In genomic region chr1:59917785-59918180, GRCh38 we compare ENCODE assay signal across 16 cellular contexts. TPM values are rescaled to one million over a fixed set of nuclear protein-coding genes. Genes with fewer than 3 reads are reported as not detected.
DNase-seq lines count a peak whose midpoint lies in the region; ATAC-seq and TF ChIP-seq lines count a peak whose summit lies in the region.
"Had no signal": no experiment of that assay in that cellular context is flagged by ENCODE, and none has a peak within 500 bp of the region (broad histone marks: within the 10 kb centered on the region; RNA-seq: fewer than 3 reads in every experiment).

No MANE protein-coding gene starts in this region.

- no peak for TF ChIP-seq CTCF in left ventricle myocardium inferior (IDR thresholded peaks at IDR 0.05; ENCODE audit: borderline replicate concordance)

- H2BK5ac ChIP-seq in neuronal stem cell (ENCODE audit: low read length) = no peak overlapping the region

- H3K4ac ChIP-seq in neuronal stem cell (ENCODE audit: low read length) = no peak overlapping the region

- H3K4me1 ChIP-seq in left ventricle myocardium inferior (peaks cover 64% of the 10 kb centered on the region), neuronal stem cell (ENCODE audit: control insufficient read depth in 2 of 2, insufficient read depth in 1 of 2, low read depth in 1 of 2, low read length in 2 of 2) (no peaks in the 10 kb centered on the region)

- intact Hi-C loops in left ventricle myocardium inferior (cut with micrococcal nuclease) = no loop called here
- intact Hi-C loops in left cardiac atrium (cut with DNase I) = no loop called here

- peak overlapping the region; percentile 80 for H3K27ac ChIP-seq in left ventricle myocardium inferior (replicated peaks)
- peak overlapping the region; percentile 100 for H3K27ac ChIP-seq in caudate nucleus (ENCODE audit: low read depth, low read length)
- peak overlapping the region; percentile 96 for H3K27ac ChIP-seq in layer of hippocampus (ENCODE audit: low read depth, low read length)
- peak overlapping the region; percentile 100 for H3K27ac ChIP-seq in temporal lobe (ENCODE audit: low read depth, low read length)
- H3K27ac ChIP-seq in neuronal stem cell (replicated peaks; ENCODE audit: low read length) = no peak overlapping the region
- H3K27ac ChIP-seq: GM23248 had no signal

- no peak overlapping the region for H3K18ac ChIP-seq in neuronal stem cell (ENCODE audit: low read length)

- no CpG with 5 or more reads among the region's 2 CpGs for WGBS in neuronal stem cell (ENCODE audit: extremely low coverage in 2 of 2, insufficient read length in 2 of 2, insufficient replicate concordance in 1 of 2), 2 donors

- H2BK12ac ChIP-seq in neuronal stem cell (ENCODE audit: low read length) = no peak overlapping the region

- no peak overlapping the region for H3K23ac ChIP-seq in neuronal stem cell (ENCODE audit: low read depth, low read length, poor library complexity)

- DNase-seq in left ventricle myocardium inferior (no peak), left cardiac atrium (no peak), caudate nucleus (lab: John Stamatoyannopoulos, UW) (no peak), NCI-H1436 (lab: John Stamatoyannopoulos, UW) (no peak), neuronal stem cell (ENCODE audit: low spot score) (no peak), T1000 (lab: John Stamatoyannopoulos, UW) (no peak)
- DNase-seq: CD4-positive, alpha-beta T cell; DMS79; GM23248 had no signal

- peaks cover 14% of the 10 kb centered on the region for H3K27me3 ChIP-seq in left ventricle myocardium inferior (ENCODE audit: low read depth)
- H3K27me3 ChIP-seq in layer of hippocampus (ENCODE audit: control insufficient read depth, insufficient read depth, low read length) = no peaks in the 10 kb centered on the region
- H3K27me3 ChIP-seq in neuronal stem cell (ENCODE audit: control insufficient read depth in 3 of 3, insufficient read depth in 3 of 3, low read depth in 1 of 3, low read length in 3 of 3) = no peaks in the 10 kb centered on the region

- H3K9ac ChIP-seq in neuronal stem cell (ENCODE audit: low read depth, low read length, poor library complexity) = no peak overlapping the region
- H3K9ac ChIP-seq: GM23248 had no signal

- H4K8ac ChIP-seq in neuronal stem cell (ENCODE audit: low read depth, low read length) = no peak overlapping the region

- no peak overlapping the region for H2AK5ac ChIP-seq in neuronal stem cell (ENCODE audit: low read depth, low read length)

- no peaks in the 10 kb centered on the region for H3K79me1 ChIP-seq in neuronal stem cell (ENCODE audit: low read depth, low read length)

- H3K14ac ChIP-seq in neuronal stem cell (ENCODE audit: low read length) = no peak overlapping the region

- H3K4me2 ChIP-seq in neuronal stem cell (ENCODE audit: insufficient read depth, low read length, poor library complexity, severe bottlenecking) = no peak overlapping the region

- H3K36me3 ChIP-seq in left ventricle myocardium inferior (peaks cover 4% of the 10 kb centered on the region), neuronal stem cell (replicated peaks in 1 of 2; ENCODE audit: control insufficient read depth in 2 of 2, insufficient read depth in 2 of 2, low read length in 2 of 2) (no peaks in the 10 kb centered on the region)

- H2BK15ac ChIP-seq in neuronal stem cell (ENCODE audit: low read length) = no peak overlapping the region

- no peak overlapping the region for H4K91ac ChIP-seq in neuronal stem cell (ENCODE audit: low read depth, low read length, poor library complexity)

- H3K4me3 ChIP-seq in left ventricle myocardium inferior (peak overlapping the region; percentile 1), neuronal stem cell (ENCODE audit: low read length in 2 of 2) (no peak overlapping the region)
- H3K4me3 ChIP-seq: GM12878, GM23248 had no signal

- no peaks in the 10 kb centered on the region for H3K9me3 ChIP-seq in left ventricle myocardium inferior (replicated peaks)
- H3K9me3 ChIP-seq in neuronal stem cell (replicated peaks in 1 of 2; ENCODE audit: control insufficient read depth in 2 of 2, insufficient read depth in 1 of 2, low read depth in 1 of 2, low read length in 2 of 2) = peaks cover 0 to 1% of the 10 kb centered on the region in 2 donors

- no peak overlapping the region for H2BK120ac ChIP-seq in neuronal stem cell (ENCODE audit: low read depth, low read length)

- H2AFZ ChIP-seq in neuronal stem cell (ENCODE audit: low read length) = no peak overlapping the region
- H2AFZ ChIP-seq: GM23248 had no signal

- no peak for ATAC-seq in left cardiac atrium
- ATAC-seq: HCT116 had no signal

RNA-seq across cellular contexts. Expression of gene CYP2J2, which starts 8.8 kb away (rescaled TPM):
- total RNA-seq in left ventricle myocardium inferior (91.7 TPM), left cardiac atrium (100 to 1,000 TPM in 1 of 2 donors, 10 to 100 TPM in 1; 63.9 to 116 TPM), temporal lobe (0.49 TPM)
- 0.25 TPM for polyA plus RNA-seq in neuronal stem cell (2013, experiment 1 of 2)
- polyA plus RNA-seq in neuronal stem cell (2013, experiment 2 of 2) = 0.30 TPM
- total RNA-seq: A172, G401, GM23248, HT-29 had no signal
- polyA plus RNA-seq: GM23248 had no signal

Comparison
In these comparisons a context has a peak if more than half of its experiments do, and no peak if none do; other contexts are left out.
1. RNA of gene CYP2J2, which starts 8.8 kb away (total RNA-seq): 63.9 to 116 TPM in left cardiac atrium and 91.7 TPM in left ventricle myocardium inferior (single experiment); 0.49 TPM in temporal lobe (single experiment); every median in the first group is over 10 times any median in the second.